ENCODE assay signal across 9 cellular contexts in the genomic region with DNA sequence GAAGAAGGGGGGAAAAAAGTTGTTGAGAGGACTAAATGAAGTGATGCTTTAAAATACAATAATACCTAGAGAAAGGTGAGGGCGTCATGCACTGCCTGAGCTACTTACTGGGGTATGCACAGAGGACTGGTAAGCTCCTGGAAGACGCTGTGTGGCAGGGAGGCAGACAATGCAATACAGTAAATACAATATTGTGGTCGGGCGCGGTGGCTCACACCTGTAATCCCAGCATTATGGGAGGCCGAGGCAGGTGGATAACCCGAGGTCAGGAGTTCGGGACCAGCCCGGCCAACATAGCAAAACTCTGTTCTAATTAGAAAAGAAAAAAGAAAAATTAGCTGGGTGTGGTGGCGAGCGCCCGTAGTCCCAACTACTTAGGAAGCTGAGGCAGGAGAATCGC. TPM values are rescaled to one million over a fixed set of nuclear protein-coding genes. Genes with fewer than 3 reads are reported as not detected.
DNase-seq lines count a peak whose midpoint lies in the region; ATAC-seq and TF ChIP-seq lines count a peak whose summit lies in the region.
"Had no signal": no experiment of that assay in that cellular context is flagged by ENCODE, and none has a peak within 500 bp of the region (broad histone marks: within the 10 kb centered on the region; RNA-seq: fewer than 3 reads in every experiment).

No MANE protein-coding gene starts in this region.

- H3K4me3 Mint-ChIP-seq in activated naive CD4-positive, alpha-beta T cell treated with anti-CD3 and anti-CD28 coated beads, Interleukin-2, amount 50 U/mL, for 24 hours = peak overlapping the region; percentile 89
- peak overlapping the region; percentile 87 for H3K4me3 Mint-ChIP-seq in type B pancreatic cell

- H3K4me3 ChIP-seq in breast epithelium (peak overlapping the region; percentile 49 to 76 (median 73)), mucosa of descending colon (no peak overlapping the region)

- ATAC-seq in mucosa of descending colon = no peak

- H3K9me3 ChIP-seq in breast epithelium = no peaks in the 10 kb centered on the region
- H3K9me3 ChIP-seq in mucosa of descending colon = no peaks in the 10 kb centered on the region

- peaks cover 31% of the 10 kb centered on the region for H3K4me1 Mint-ChIP-seq in activated naive CD4-positive, alpha-beta T cell treated with anti-CD3 and anti-CD28 coated beads, Interleukin-2, amount 50 U/mL, for 24 hours
- peaks cover 22% of the 10 kb centered on the region for H3K4me1 Mint-ChIP-seq in type B pancreatic cell (ENCODE audit: unreplicated experiment)

- H3K9me3 Mint-ChIP-seq in activated naive CD4-positive, alpha-beta T cell treated with anti-CD3 and anti-CD28 coated beads, Interleukin-2, amount 50 U/mL, for 24 hours = no peaks in the 10 kb centered on the region
- H3K9me3 Mint-ChIP-seq in type B pancreatic cell = no peaks in the 10 kb centered on the region

- H3K36me3 ChIP-seq in breast epithelium (no peaks in the 10 kb centered on the region), mucosa of descending colon (ENCODE audit: low read depth) (no peaks in the 10 kb centered on the region)

- H3K36me3 Mint-ChIP-seq in activated naive CD4-positive, alpha-beta T cell treated with anti-CD3 and anti-CD28 coated beads, Interleukin-2, amount 50 U/mL, for 24 hours = no peaks in the 10 kb centered on the region
- H3K36me3 Mint-ChIP-seq in type B pancreatic cell = no peaks in the 10 kb centered on the region

- intact Hi-C loops in breast epithelium (cut with DNase I; ENCODE audit: low total_unique reads) = no loop called here
- intact Hi-C loops in mucosa of descending colon (cut with DNase I, micrococcal nuclease) = no loop called here

- H3K27ac ChIP-seq in breast epithelium = peak overlapping the region in 1 of 2 donors; percentile 38

- TF ChIP-seq POLR2A in breast epithelium (IDR thresholded peaks at IDR 0.05) = no peak

- TF ChIP-seq CTCF in breast epithelium (IDR thresholded peaks at IDR 0.05) (no peak), mucosa of descending colon (IDR thresholded peaks at IDR 0.05) (no peak), type B pancreatic cell (conservative IDR thresholded peaks at IDR 0.05) (no peak)

- no peak overlapping the region for H3K27ac Mint-ChIP-seq in activated naive CD4-positive, alpha-beta T cell treated with anti-CD3 and anti-CD28 coated beads, Interleukin-2, amount 50 U/mL, for 24 hours
- no peak overlapping the region for H3K27ac Mint-ChIP-seq in type B pancreatic cell

- DNase-seq in activated naive CD4-positive, alpha-beta T cell (lab: John Stamatoyannopoulos, UW) = no peak
- DNase-seq in breast epithelium (ENCODE audit: low spot score in 2 of 2) = no peak
- peak; percentile 43 to 52 (median 47) for DNase-seq in mucosa of descending colon
- no peak for DNase-seq in type B pancreatic cell (ENCODE audit: extremely low spot score, unreplicated experiment)
- DNase-seq in GOT3 (lab: John Stamatoyannopoulos, UW) = no peak
- no peak for DNase-seq in SKM-1 treated with dmso at 0.1 percent for 144 hours (lab: John Stamatoyannopoulos, UW; ENCODE audit: unreplicated experiment)
- DNase-seq in NCI-H510A (lab: John Stamatoyannopoulos, UW) = no peak
- DNase-seq: DMS 273 treated with DMSO at 0.1 percent for 48 hours had no signal

- peaks cover 0 to 4% of the 10 kb centered on the region in 2 donors for H3K4me1 ChIP-seq in breast epithelium
- peaks cover 32% of the 10 kb centered on the region for H3K4me1 ChIP-seq in mucosa of descending colon (ENCODE audit: low read depth)

- H3K27me3 ChIP-seq in breast epithelium = no peaks in the 10 kb centered on the region

- H3K27me3 Mint-ChIP-seq in activated naive CD4-positive, alpha-beta T cell treated with anti-CD3 and anti-CD28 coated beads, Interleukin-2, amount 50 U/mL, for 24 hours = no peaks in the 10 kb centered on the region
- peaks cover 21% of the 10 kb centered on the region for H3K27me3 Mint-ChIP-seq in type B pancreatic cell

RNA-seq across cellular contexts. Expression of gene SYTL2, which starts 0.7 kb away (rescaled TPM):
- 100 to 1,000 TPM in 2 of 3 donors, 10 to 100 TPM in 1; 10.1 to 189 (median 120) TPM for total RNA-seq in breast epithelium
- total RNA-seq in mucosa of descending colon = 100 to 1,000 TPM; 150 to 502 (median 282) TPM
- 30.6 and 42.4 TPM in 2 replicates for total RNA-seq in type B pancreatic cell (ENCODE audit: low replicate concordance)

RNA-seq across cellular contexts. Expression of gene CCDC83, which starts 43.6 kb away (rescaled TPM):
- total RNA-seq in breast epithelium = under 1 TPM in 1 of 3 donors, not detected in 2; 0.33 TPM
- not detected for total RNA-seq in mucosa of descending colon
- not detected in 2 replicates for total RNA-seq in type B pancreatic cell (ENCODE audit: low replicate concordance)

Comparison
In these comparisons a context has a peak if more than half of its experiments do, and no peak if none do; other contexts are left out.
1. DNase-seq: peak in mucosa of descending colon (3 of 3); none in activated naive CD4-positive, alpha-beta T cell (0 of 4), breast epithelium (0 of 2), type B pancreatic cell (single experiment), GOT3 (single experiment), SKM-1 treated with dmso at 0.1 percent for 144 hours (single experiment) and NCI-H510A (single experiment).